Comparison of ENCODE assay signal across 1 cellular context in genomic region chr19:860481-861098, GRCh38.
TF ChIP-seq lines count a peak whose summit lies in the region.

No MANE protein-coding gene starts in this region.

TF ChIP-seq in GM12878, 131 proteins besides CTCF, POLR2A, EP300 and RAD21:
- TF ChIP-seq SRF (IDR thresholded peaks at IDR 0.05; ENCODE audit: low read depth in 2 of 2, low read length in 2 of 2) (0 out of 4 replicates have a peak, but pooled peaks of 1 of the 2 experiments have one; percentile 10), CEBPZ (IDR thresholded peaks at IDR 0.05; ENCODE audit: low read depth, low read length) (no peak), EGR1 (IDR thresholded peaks at IDR 0.05; ENCODE audit: borderline replicate concordance in 1 of 2, low read depth in 2 of 2, low read length in 2 of 2) (0 out of 3 replicates have a peak, but pooled peaks of 1 of the 2 experiments have one; percentile 18), NRF1 (conservative IDR thresholded peaks at IDR 0.05; ENCODE audit: low read depth, low read length) (peak; percentile 30; the same call in 1 of the 2 replicates), MYB (IDR thresholded peaks at IDR 0.05; ENCODE audit: borderline replicate concordance, low read depth, low read length) (no peak), ZBTB11 (CRISPR knock-in tag; IDR thresholded peaks at IDR 0.05) (no peak), IKZF1 (conservative IDR thresholded peaks at IDR 0.05) (peak; percentile 67), GATAD2B (conservative IDR thresholded peaks at IDR 0.05; ENCODE audit: low read depth) (0 out of 2 replicates have a peak, but pooled peaks have one; percentile 43), BHLHE40 (IDR thresholded peaks at IDR 0.05; ENCODE audit: borderline replicate concordance in 1 of 2, low read depth in 2 of 2, low read length in 1 of 2) (peak in 1 of 2 experiments; percentile 69; a peak in 2 of 4 replicates), HDAC6 (IDR thresholded peaks at IDR 0.05; ENCODE audit: unreplicated experiment) (peak; percentile 70), PKNOX1 (IDR thresholded peaks at IDR 0.05) (no peak), E4F1 (IDR thresholded peaks at IDR 0.05; ENCODE audit: borderline replicate concordance, partially characterized antibody) (no peak)
